8 cellular contexts compared by ENCODE assay signal in genomic region chrX:22748093-22748999, GRCh38.
A peak's percentile ranks its signal among the peaks of the same experiment; 100 is the strongest.
DNase-seq lines count a peak whose midpoint lies in the region; ATAC-seq and TF ChIP-seq lines count a peak whose summit lies in the region.

No MANE protein-coding gene starts in this region.

- H3K4me3 Mint-ChIP-seq in naive B cell = no peak overlapping the region

- no peak for TF ChIP-seq POLR2A in erythroblast (IDR thresholded peaks at IDR 0.05; ENCODE audit: low read length)

- H3K36me3 Mint-ChIP-seq in naive B cell = no peaks in the 10 kb centered on the region

- no peak overlapping the region for H3K27ac Mint-ChIP-seq in naive B cell

- POLR2A ChIA-PET in AG04449 (lab: Yijun Ruan, JAX) = no interaction called here

- H3K27me3 ChIP-seq in upper lobe of right lung = no peaks in the 10 kb centered on the region

- H3K9me3 Mint-ChIP-seq in naive B cell = no peaks in the 10 kb centered on the region

- H3K4me1 ChIP-seq in upper lobe of right lung = no peaks in the 10 kb centered on the region

- H3K36me3 ChIP-seq in upper lobe of right lung = no peaks in the 10 kb centered on the region

- TF ChIP-seq CTCF in AG04449 (IDR thresholded peaks at IDR 0.05; ENCODE audit: insufficient read depth, low read length, missing control alignments) (peak; percentile 37), upper lobe of right lung (IDR thresholded peaks at IDR 0.05) (peak; percentile 66)

- no peaks in the 10 kb centered on the region for H3K27me3 Mint-ChIP-seq in naive B cell

- CTCF ChIA-PET in AG04449 (lab: Yijun Ruan, JAX) = interaction anchor here (0.6 to 2.2 kb wide), 26 partner anchors 8 to 794 kb away, joined by 3 to 18 read pairs (median 4); no protein-coding TSS in a partner anchor

- H3K27ac ChIP-seq in upper lobe of right lung = no peak overlapping the region

- H3K4me3 ChIP-seq in AG04449 (ENCODE audit: low read depth, low read length) = no peak overlapping the region
- H3K4me3 ChIP-seq in upper lobe of right lung = no peak overlapping the region

- intact Hi-C loops in upper lobe of right lung (cut with DNase I) = no loop called here

- no peaks in the 10 kb centered on the region for H3K4me1 Mint-ChIP-seq in naive B cell

- H3K9me3 ChIP-seq in upper lobe of right lung = no peaks in the 10 kb centered on the region

- ATAC-seq in GM18498 (IDR thresholded peaks at IDR 0.05; ENCODE audit: unreplicated experiment) (peak; percentile 69), HG03064 (IDR thresholded peaks at IDR 0.05; ENCODE audit: low read depth, unreplicated experiment) (peak; percentile 93), naive B cell (ENCODE audit: low read depth in 2 of 2) (peak; percentile 43 to 57), upper lobe of right lung (peak; percentile 65)

- DNase-seq in AG04449 (ENCODE audit: low read depth, low spot score) = no peak
- DNase-seq in NCI-H2227 treated with DMSO at 0.1 percent for 48 hours (lab: John Stamatoyannopoulos, UW) = peak; percentile 31
- peak; percentile 7 for DNase-seq in activated CD4-positive, alpha-beta T cell treated with anti-CD3 and anti-CD28 coated beads, Interleukin-2, amount 50 U/mL, for 1 hour
- peak; percentile 11 to 48 for DNase-seq in erythroblast (lab: John Stamatoyannopoulos, UW)
- peak; percentile 39 for DNase-seq in naive B cell
- DNase-seq in upper lobe of right lung = no peak

Comparison
In these comparisons a context has a peak if more than half of its experiments do, and no peak if none do; other contexts are left out.
1. DNase-seq: peak in NCI-H2227 treated with DMSO at 0.1 percent for 48 hours (single experiment), activated CD4-positive, alpha-beta T cell treated with anti-CD3 and anti-CD28 coated beads, Interleukin-2, amount 50 U/mL, for 1 hour (single experiment), erythroblast (2 of 2) and naive B cell (single experiment); none in AG04449 (single experiment) and upper lobe of right lung (single experiment).
2. Peak in every context shown above with its lines, with median percentiles within 50 percentile points of each other: ATAC-seq.